ENCODE assay signal across 26 cellular contexts in genomic region chr6:19879663-19880062, GRCh38. TPM values are rescaled to one million over a fixed set of nuclear protein-coding genes. Genes with fewer than 3 reads are reported as not detected.
DNase-seq lines count a peak whose midpoint lies in the region; ATAC-seq and TF ChIP-seq lines count a peak whose summit lies in the region.
"Had no signal": no experiment of that assay in that cellular context is flagged by ENCODE, and none has a peak within 500 bp of the region (broad histone marks: within the 10 kb centered on the region; RNA-seq: fewer than 3 reads in every experiment).

No MANE protein-coding gene starts in this region.

- H3K27ac Mint-ChIP-seq in neural progenitor cell: no peak overlapping the region
- H3K27ac Mint-ChIP-seq: natural killer cell treated with Interleukin-12 subunit alpha and Interleukin-12 subunit beta and Interleukin-15 and Interleukin-18, amount 100 ng/mL, for 72 hours; T-cell had no signal

- no peaks in the 10 kb centered on the region for H3K4me1 Mint-ChIP-seq in neural progenitor cell
- H3K4me1 Mint-ChIP-seq: T-cell had no signal

- no peak overlapping the region for H3K4me3 Mint-ChIP-seq in neural progenitor cell
- H3K4me3 Mint-ChIP-seq: natural killer cell treated with Interleukin-12 subunit alpha and Interleukin-12 subunit beta and Interleukin-15 and Interleukin-18, amount 100 ng/mL, for 72 hours; T-cell had no signal

- H3K4me2 ChIP-seq in neural progenitor cell: no peak overlapping the region

- H3K36me3 ChIP-seq in neural progenitor cell: no peaks in the 10 kb centered on the region
- H3K36me3 ChIP-seq: BE2C, prostate gland had no signal

- no peaks in the 10 kb centered on the region for H3K9me3 ChIP-seq in neural progenitor cell (ENCODE audit: low read depth)
- H3K9me3 ChIP-seq: BE2C, prostate gland had no signal

- no peak overlapping the region for H3K9ac ChIP-seq in neural progenitor cell

- H3K4me3 ChIP-seq in choroid plexus epithelial cell (ENCODE audit: low read depth, low read length): no peak overlapping the region
- H3K4me3 ChIP-seq in neural progenitor cell: no peak overlapping the region
- H3K4me3 ChIP-seq: GM12878, prostate gland had no signal

- no peaks in the 10 kb centered on the region for H4K20me1 ChIP-seq in neural progenitor cell (ENCODE audit: low read depth)

- no peaks in the 10 kb centered on the region for H3K79me2 ChIP-seq in neural progenitor cell (ENCODE audit: low read depth)

- DNase-seq in NCI-H1417 (lab: John Stamatoyannopoulos, UW) (peak; percentile 26 to 97 (median 78)), NCI-H1417 treated with DMSO at 0.1 percent for 48 hours (lab: John Stamatoyannopoulos, UW) (no peak), NCI-H2196 treated with DMSO at 0.1 percent for 48 hours (lab: John Stamatoyannopoulos, UW; ENCODE audit: unreplicated experiment) (peak; percentile 69), choroid plexus epithelial cell (ENCODE audit: low read depth) (peak; percentile 45), neural progenitor cell (ENCODE audit: low spot score) (no peak)
- no peak for DNase-seq in activated effector memory CD4-positive, alpha-beta T cell treated with anti-CD3 and anti-CD28 coated beads, Interleukin-2, amount 50 U/mL, for 16 hours
- no peak for DNase-seq in stimulated activated CD4-positive, alpha-beta T cell treated with anti-CD3 and anti-CD28 coated beads, Interleukin-2, amount 100 ng/mL, for 24 hours
- DNase-seq: activated CD4-positive, alpha-beta T cell treated with anti-CD3 and anti-CD28 coated beads, Interleukin-2, amount 50 U/mL, for 4 hours; activated naive CD4-positive, alpha-beta T cell; activated T-cell treated with anti-CD3 and anti-CD28 coated beads for 4 hours; BE2C; cerebellar nuclear complex; effector memory CD4-positive, alpha-beta T cell; GF-D8; Kasumi-1; mesenchymal stem cell; NCI-H1930; SHP77 treated with DMSO at 0.1 percent for 48 hours; small intestine; stimulated activated CD8-positive, alpha-beta memory T cell treated with anti-CD3 and anti-CD28 coated beads, Interleukin-4, amount 100 ng/mL, for 48 hours; substantia nigra; T-cell had no signal

- no peaks in the 10 kb centered on the region for H3K27me3 ChIP-seq in neural progenitor cell
- H3K27me3 ChIP-seq: BE2C had no signal

- H3K27ac ChIP-seq in neural progenitor cell: no peak overlapping the region
- H3K27ac ChIP-seq: prostate gland had no signal

- no peaks in the 10 kb centered on the region for H3K36me3 Mint-ChIP-seq in neural progenitor cell
- H3K36me3 Mint-ChIP-seq: natural killer cell treated with Interleukin-12 subunit alpha and Interleukin-12 subunit beta and Interleukin-15 and Interleukin-18, amount 100 ng/mL, for 72 hours; T-cell had no signal

- H3K27me3 Mint-ChIP-seq in neural progenitor cell (ENCODE audit: insufficient read depth, low read depth): no peaks in the 10 kb centered on the region

- H3F3A ChIP-seq in neural progenitor cell (ENCODE audit: low read depth): no peaks in the 10 kb centered on the region

- H3K4me1 ChIP-seq in neural progenitor cell: no peaks in the 10 kb centered on the region
- H3K4me1 ChIP-seq: BE2C, prostate gland had no signal

- no peaks in the 10 kb centered on the region for H3K9me3 Mint-ChIP-seq in neural progenitor cell
- H3K9me3 Mint-ChIP-seq: natural killer cell treated with Interleukin-12 subunit alpha and Interleukin-12 subunit beta and Interleukin-15 and Interleukin-18, amount 100 ng/mL, for 72 hours had no signal

- TF ChIP-seq CTCF in choroid plexus epithelial cell (conservative IDR thresholded peaks at IDR 0.05; ENCODE audit: low read depth, low read length) (no peak), neural progenitor cell (IDR thresholded peaks at IDR 0.05) (no peak)

- no peak for ATAC-seq in GM19023 (IDR thresholded peaks at IDR 0.05; ENCODE audit: unreplicated experiment)
- ATAC-seq: GM12878; natural killer cell treated with Interleukin-12 subunit alpha and Interleukin-12 subunit beta and Interleukin-15 and Interleukin-18, amount 100 ng/mL, for 72 hours; T-cell had no signal

- H2AFZ ChIP-seq in neural progenitor cell (replicated peaks): no peak overlapping the region

RNA-seq across cellular contexts. Expression of gene ID4, which starts 42.5 kb away (rescaled TPM):
- total RNA-seq in neural progenitor cell (ENCODE audit: low replicate concordance): 23.9 and 29.2 TPM in 2 replicates
- total RNA-seq: GM12878; natural killer cell treated with Interleukin-12 subunit alpha and Interleukin-12 subunit beta and Interleukin-15 and Interleukin-18, amount 100 ng/mL, for 72 hours; T-cell had no signal

Comparison
In these comparisons a context has a peak if more than half of its experiments do, and no peak if none do; other contexts are left out.
1. DNase-seq: peak in NCI-H1417 (3 of 3), NCI-H2196 treated with DMSO at 0.1 percent for 48 hours (single experiment) and choroid plexus epithelial cell (single experiment); none in NCI-H1417 treated with DMSO at 0.1 percent for 48 hours (single experiment), activated effector memory CD4-positive, alpha-beta T cell treated with anti-CD3 and anti-CD28 coated beads, Interleukin-2, amount 50 U/mL, for 16 hours (single experiment), neural progenitor cell (single experiment) and stimulated activated CD4-positive, alpha-beta T cell treated with anti-CD3 and anti-CD28 coated beads, Interleukin-2, amount 100 ng/mL, for 24 hours (0 of 2).